Comparison of ENCODE assay signal across 32 cellular contexts in the genomic region with DNA sequence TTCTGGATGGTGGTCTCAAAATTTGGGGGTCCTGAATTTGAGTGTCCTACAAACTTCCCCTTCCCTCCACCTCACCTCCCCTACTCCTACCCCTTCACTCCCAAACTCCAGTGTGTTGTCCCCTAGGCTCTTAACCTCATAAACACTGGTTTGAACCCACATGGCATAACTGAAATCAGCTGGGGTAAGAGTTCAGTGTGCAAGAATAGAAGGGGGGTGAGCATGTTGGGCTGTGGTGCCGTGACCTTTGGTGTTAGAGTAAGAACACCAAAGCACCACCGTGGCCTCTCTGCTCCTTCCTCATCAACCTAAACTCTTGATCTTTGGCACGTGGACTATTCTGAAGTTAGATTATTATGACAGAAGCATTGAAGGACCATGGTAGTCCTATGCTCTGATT. TPM values are rescaled to one million over a fixed set of nuclear protein-coding genes. Genes with fewer than 3 reads are reported as not detected.
A peak's percentile ranks its signal among the peaks of the same experiment; 100 is the strongest.
DNase-seq lines count a peak whose midpoint lies in the region; ATAC-seq lines count a peak whose summit lies in the region.
"Had no signal": no experiment of that assay in that cellular context is flagged by ENCODE, and none has a peak within 500 bp of the region (broad histone marks: within the 10 kb centered on the region; RNA-seq: fewer than 3 reads in every experiment).

No MANE protein-coding gene starts in this region.

- H3K23ac ChIP-seq in mesenchymal stem cell (ENCODE audit: low read length in 2 of 2), result no peak overlapping the region

- H4K91ac ChIP-seq in mesenchymal stem cell (ENCODE audit: low read length), result no peak overlapping the region

- peaks cover 90% of the 10 kb centered on the region for H3K36me3 ChIP-seq in CD8-positive, alpha-beta memory T cell (ENCODE audit: insufficient read depth, low read length)
- peaks cover 59 to 99% of the 10 kb centered on the region in 2 experiments for H3K36me3 ChIP-seq in mesenchymal stem cell (ENCODE audit: control insufficient read depth in 1 of 2, insufficient read depth in 2 of 2, low read depth in 1 of 2, low read length in 2 of 2)

- no peak overlapping the region for H3K4me3 Mint-ChIP-seq in activated T-cell treated with anti-CD3 and anti-CD28 coated beads, Interleukin-2, amount 50 U/mL, for 24 hours
- H3K4me3 Mint-ChIP-seq in CD8-positive, alpha-beta memory T cell, result no peak overlapping the region
- H3K4me3 Mint-ChIP-seq in activated naive CD8-positive, alpha-beta T cell treated with anti-CD3 and anti-CD28 coated beads, Interleukin-2, amount 50 U/mL, for 24 hours, result no peak overlapping the region
- H3K4me3 Mint-ChIP-seq: activated T-helper 1 cell treated with anti-CD3 and anti-CD28 coated beads, Interleukin-12 subunit alpha, Interleukin-12 subunit beta, Interleukin-2, Interleukin-4 antibody, amounts not matched to agents 30 ng/mL and 10 ng/mL and 1 ng/mL, durations not matched to agents 14 hours and 24 hours and 36 hours; CD8-positive, alpha-beta T cell; type B pancreatic cell had no signal

- no peak overlapping the region for H3K18ac ChIP-seq in mesenchymal stem cell (ENCODE audit: low read depth in 1 of 2, low read length in 2 of 2)

- no peaks in the 10 kb centered on the region for H3K27me3 Mint-ChIP-seq in activated T-cell treated with anti-CD3 and anti-CD28 coated beads, Interleukin-2, amount 50 U/mL, for 24 hours
- H3K27me3 Mint-ChIP-seq in CD8-positive, alpha-beta memory T cell, result peaks cover 0 to 3% of the 10 kb centered on the region in 2 donors
- H3K27me3 Mint-ChIP-seq in activated naive CD8-positive, alpha-beta T cell treated with anti-CD3 and anti-CD28 coated beads, Interleukin-2, amount 50 U/mL, for 24 hours, result no peaks in the 10 kb centered on the region
- H3K27me3 Mint-ChIP-seq: type B pancreatic cell had no signal

- H3K4me3 ChIP-seq in CD8-positive, alpha-beta memory T cell (ENCODE audit: low read length), result no peak overlapping the region
- no peak overlapping the region for H3K4me3 ChIP-seq in mesenchymal stem cell (ENCODE audit: insufficient read depth in 1 of 2, low read depth in 1 of 2, low read length in 2 of 2)
- H3K4me3 ChIP-seq: hepatocyte, mucosa of descending colon had no signal

- H2AFZ ChIP-seq in mesenchymal stem cell (ENCODE audit: low read depth, low read length), result no peak overlapping the region
- H2AFZ ChIP-seq: hepatocyte, parathyroid adenoma had no signal

- no peak for ATAC-seq in activated naive CD8-positive, alpha-beta T cell treated with anti-CD3 and anti-CD28 coated beads, Interleukin-2, amount 50 U/mL, for 24 hours
- ATAC-seq in HG02981 (IDR thresholded peaks at IDR 0.05; ENCODE audit: unreplicated experiment), result no peak
- ATAC-seq: CD8-positive, alpha-beta T cell; esophagus mucosa; foreskin keratinocyte; mucosa of descending colon; sciatic nerve had no signal

- peaks cover 3% of the 10 kb centered on the region for H3K79me1 ChIP-seq in mesenchymal stem cell (replicated peaks; ENCODE audit: low read length, poor library complexity, severe bottlenecking)

- H3K14ac ChIP-seq in mesenchymal stem cell (ENCODE audit: low read length in 2 of 2), result no peak overlapping the region

- 96% methylated on average over 3 of the region's 3 CpGs for WGBS in mesenchymal stem cell

- DNase-seq in activated T-cell treated with anti-CD3 and anti-CD28 coated beads, Interleukin-2, amount 50 U/mL, for 24 hours, result no peak
- no peak for DNase-seq in activated T-cell treated with anti-CD3 and anti-CD28 coated beads for 4 hours
- DNase-seq in CD8-positive, alpha-beta memory T cell, result no peak
- DNase-seq in activated naive CD8-positive, alpha-beta T cell treated with anti-CD3 and anti-CD28 coated beads, Interleukin-2, amount 50 U/mL, for 24 hours, result no peak
- no peak for DNase-seq in mesenchymal stem cell
- DNase-seq in NCI-H1436 (lab: John Stamatoyannopoulos, UW), result no peak
- no peak for DNase-seq in stimulated activated CD4-positive, alpha-beta T cell treated with anti-CD3 and anti-CD28 coated beads, Interleukin-2, amount 100 ng/mL, for 48 hours
- DNase-seq: activated CD4-positive, alpha-beta T cell treated with anti-CD3 and anti-CD28 coated beads for 4 hours; AML-193; CD8-positive, alpha-beta T cell; cerebellar nuclear complex; foreskin keratinocyte; KBM-7; mucosa of descending colon; NCI-H1694; NCI-H2171 treated with DMSO at 0.1 percent for 48 hours; NCI-H526; SK-N-SH; T-helper 2 cell had no signal

- peaks cover 23% of the 10 kb centered on the region for H3K4me1 ChIP-seq in CD8-positive, alpha-beta memory T cell (ENCODE audit: insufficient read depth, low read length)
- H3K4me1 ChIP-seq in mesenchymal stem cell (ENCODE audit: control insufficient read depth, insufficient read depth, low read depth, low read length), result peaks cover 5% of the 10 kb centered on the region
- H3K4me1 ChIP-seq: foreskin keratinocyte had no signal

- H2BK120ac ChIP-seq in mesenchymal stem cell (ENCODE audit: low read depth, low read length), result no peak overlapping the region

- H3K27ac Mint-ChIP-seq in activated T-cell treated with anti-CD3 and anti-CD28 coated beads, Interleukin-2, amount 50 U/mL, for 24 hours, result peak overlapping the region; percentile 62
- peak overlapping the region in 1 of 8 donors; percentile 64 for H3K27ac Mint-ChIP-seq in CD8-positive, alpha-beta memory T cell
- H3K27ac Mint-ChIP-seq in activated naive CD8-positive, alpha-beta T cell treated with anti-CD3 and anti-CD28 coated beads, Interleukin-2, amount 50 U/mL, for 24 hours, result peak overlapping the region; percentile 53
- H3K27ac Mint-ChIP-seq: activated T-helper 1 cell treated with anti-CD3 and anti-CD28 coated beads, Interleukin-12 subunit alpha, Interleukin-12 subunit beta, Interleukin-2, Interleukin-4 antibody, amounts not matched to agents 30 ng/mL and 10 ng/mL and 1 ng/mL, durations not matched to agents 14 hours and 24 hours and 36 hours; CD8-positive, alpha-beta T cell; type B pancreatic cell had no signal

- H3K27me3 ChIP-seq in CD8-positive, alpha-beta memory T cell (ENCODE audit: insufficient read depth, low read length, poor library complexity, severe bottlenecking), result no peaks in the 10 kb centered on the region
- H3K27me3 ChIP-seq in mesenchymal stem cell (ENCODE audit: control insufficient read depth in 1 of 2, insufficient read depth in 1 of 2, low read length in 2 of 2), result no peaks in the 10 kb centered on the region
- H3K27me3 ChIP-seq: foreskin keratinocyte, hepatocyte had no signal

- no peaks in the 10 kb centered on the region for H3K9me3 ChIP-seq in CD8-positive, alpha-beta memory T cell (ENCODE audit: low read length)
- H3K9me3 ChIP-seq in mesenchymal stem cell (ENCODE audit: control insufficient read depth, low read length), result no peaks in the 10 kb centered on the region
- H3K9me3 ChIP-seq: mucosa of descending colon, SK-N-SH had no signal

- H3K4me2 ChIP-seq in mesenchymal stem cell (ENCODE audit: low read length, poor library complexity, severe bottlenecking), result no peak overlapping the region
- H3K4me2 ChIP-seq: hepatocyte, SK-N-SH had no signal

- no peak overlapping the region for H4K8ac ChIP-seq in mesenchymal stem cell (ENCODE audit: low read length)

- H2BK5ac ChIP-seq in mesenchymal stem cell (ENCODE audit: low read depth, low read length, poor library complexity, severe bottlenecking), result no peak overlapping the region

- no peak overlapping the region for H3K4ac ChIP-seq in mesenchymal stem cell (ENCODE audit: low read depth in 1 of 2, low read length in 2 of 2)

- H3K36me3 Mint-ChIP-seq in activated T-cell treated with anti-CD3 and anti-CD28 coated beads, Interleukin-2, amount 50 U/mL, for 24 hours (ENCODE audit: low read depth), result peaks cover 100% of the 10 kb centered on the region
- H3K36me3 Mint-ChIP-seq in CD8-positive, alpha-beta memory T cell, result peaks cover 31 to 97% (median 51%) of the 10 kb centered on the region in 3 donors
- peaks cover 94% of the 10 kb centered on the region for H3K36me3 Mint-ChIP-seq in activated naive CD8-positive, alpha-beta T cell treated with anti-CD3 and anti-CD28 coated beads, Interleukin-2, amount 50 U/mL, for 24 hours (ENCODE audit: low read depth)

- POLR2A ChIA-PET in CD8-positive, alpha-beta memory T cell (lab: Charles Lee), result interaction anchor here (0.6 kb wide), 1 partner anchor 9 kb away, joined by 6 read pairs; no protein-coding TSS in a partner anchor

- peak overlapping the region; percentile 25 for H3K9ac ChIP-seq in mesenchymal stem cell (ENCODE audit: low read length)
- H3K9ac ChIP-seq: parathyroid adenoma, SK-N-SH had no signal

- H3K27ac ChIP-seq in CD8-positive, alpha-beta memory T cell (ENCODE audit: low read depth, low read length), result peak overlapping the region; percentile 18
- no peak overlapping the region for H3K27ac ChIP-seq in mesenchymal stem cell (ENCODE audit: low read length, poor library complexity, severe bottlenecking)
- H3K27ac ChIP-seq: foreskin keratinocyte, hepatocyte, parathyroid adenoma, RWPE1 had no signal

- H2AK5ac ChIP-seq in mesenchymal stem cell (ENCODE audit: low read length, severe bottlenecking), result no peak overlapping the region

- no peaks in the 10 kb centered on the region for H3K9me3 Mint-ChIP-seq in activated T-cell treated with anti-CD3 and anti-CD28 coated beads, Interleukin-2, amount 50 U/mL, for 24 hours
- no peaks in the 10 kb centered on the region for H3K9me3 Mint-ChIP-seq in CD8-positive, alpha-beta memory T cell
- H3K9me3 Mint-ChIP-seq in activated naive CD8-positive, alpha-beta T cell treated with anti-CD3 and anti-CD28 coated beads, Interleukin-2, amount 50 U/mL, for 24 hours, result no peaks in the 10 kb centered on the region
- H3K9me3 Mint-ChIP-seq: activated naive CD4-positive, alpha-beta T cell treated with anti-CD3 and anti-CD28 coated beads, Interleukin-2, amount 50 U/mL, for 72 hours; activated T-helper 1 cell treated with anti-CD3 and anti-CD28 coated beads, Interleukin-12 subunit alpha, Interleukin-12 subunit beta, Interleukin-2, Interleukin-4 antibody, amounts not matched to agents 30 ng/mL and 10 ng/mL and 1 ng/mL, durations not matched to agents 14 hours and 24 hours and 36 hours; CD8-positive, alpha-beta T cell; type B pancreatic cell had no signal

- H2BK12ac ChIP-seq in mesenchymal stem cell (ENCODE audit: low read length in 2 of 2), result no peak overlapping the region

- no peak overlapping the region for H2BK15ac ChIP-seq in mesenchymal stem cell (ENCODE audit: low read depth, poor library complexity, severe bottlenecking)

- CTCF ChIA-PET in CD8-positive, alpha-beta memory T cell (lab: Charles Lee), result interaction anchor here (1.3 kb wide), 1 partner anchor 10 kb away, joined by 3 read pairs; no protein-coding TSS in a partner anchor

- peaks cover 72% of the 10 kb centered on the region for H3K4me1 Mint-ChIP-seq in activated T-cell treated with anti-CD3 and anti-CD28 coated beads, Interleukin-2, amount 50 U/mL, for 24 hours (ENCODE audit: low read depth)
- peaks cover 34 to 54% (median 50%) of the 10 kb centered on the region in 3 donors for H3K4me1 Mint-ChIP-seq in CD8-positive, alpha-beta memory T cell
- H3K4me1 Mint-ChIP-seq in activated naive CD8-positive, alpha-beta T cell treated with anti-CD3 and anti-CD28 coated beads, Interleukin-2, amount 50 U/mL, for 24 hours, result peaks cover 50% of the 10 kb centered on the region

RNA-seq across cellular contexts. Expression of a gene that starts 11.0 kb away (rescaled TPM):
- total RNA-seq in CD8-positive, alpha-beta memory T cell, result 1,000 to 10,000 TPM in 1 of 2 experiments, 100 to 1,000 TPM in 1; 995 to 1,025 TPM
- 104 TPM for polyA plus RNA-seq in CD8-positive, alpha-beta memory T cell
- polyA plus RNA-seq in mesenchymal stem cell (2013, experiment 1 of 2), result 467 TPM
- 455 TPM for polyA plus RNA-seq in mesenchymal stem cell (2013, experiment 2 of 2)

RNA-seq across cellular contexts. Expression of a gene that starts 21.4 kb away (rescaled TPM):
- total RNA-seq in CD8-positive, alpha-beta memory T cell, result 100 to 1,000 TPM; 234 to 236 TPM
- polyA plus RNA-seq in CD8-positive, alpha-beta memory T cell, result 602 TPM
- polyA plus RNA-seq in mesenchymal stem cell (2013, experiment 1 of 2), result 326 TPM
- 326 TPM for polyA plus RNA-seq in mesenchymal stem cell (2013, experiment 2 of 2)

RNA-seq across cellular contexts. Expression of a gene that starts 36.3 kb away (rescaled TPM):
- total RNA-seq in CD8-positive, alpha-beta memory T cell, result 10 to 100 TPM; 11.9 TPM
- polyA plus RNA-seq in CD8-positive, alpha-beta memory T cell, result 6.9 TPM
- polyA plus RNA-seq in mesenchymal stem cell (2013, experiment 1 of 2), result 59.4 TPM
- 61.3 TPM for polyA plus RNA-seq in mesenchymal stem cell (2013, experiment 2 of 2)

RNA-seq across cellular contexts. Expression of a gene that starts 38.1 kb away (rescaled TPM):
- 10 to 100 TPM; 62.1 to 65.1 TPM for total RNA-seq in CD8-positive, alpha-beta memory T cell
- 26.3 TPM for polyA plus RNA-seq in CD8-positive, alpha-beta memory T cell
- 22.2 TPM for polyA plus RNA-seq in mesenchymal stem cell (2013, experiment 1 of 2)
- 24.9 TPM for polyA plus RNA-seq in mesenchymal stem cell (2013, experiment 2 of 2)

RNA-seq across cellular contexts. Expression of a gene that starts 39.3 kb away (rescaled TPM):
- not detected for total RNA-seq in CD8-positive, alpha-beta memory T cell
- not detected for polyA plus RNA-seq in CD8-positive, alpha-beta memory T cell
- polyA plus RNA-seq in mesenchymal stem cell (2013, experiment 1 of 2), result 0.01 TPM
- polyA plus RNA-seq in mesenchymal stem cell (2013, experiment 2 of 2), result not detected
- total RNA-seq: A172; activated CD8-positive, alpha-beta memory T cell treated with anti-CD3 and anti-CD28 coated beads for 36 hours; activated T-helper 1 cell treated with anti-CD3 and anti-CD28 coated beads, Interleukin-12 subunit alpha, Interleukin-12 subunit beta, Interleukin-2, Interleukin-4 antibody, amounts not matched to agents 30 ng/mL and 10 ng/mL and 1 ng/mL, durations not matched to agents 14 hours and 24 hours and 36 hours; CD8-positive, alpha-beta T cell; esophagus mucosa; foreskin keratinocyte; HT-29; sciatic nerve had no signal
- polyA plus RNA-seq: foreskin keratinocyte, neural cell had no signal
